Comparison of ENCODE assay signal across 8 cellular contexts in genomic region chr16:20901441-20902112, GRCh38. TPM values are rescaled to one million over a fixed set of nuclear protein-coding genes. Genes with fewer than 3 reads are reported as not detected.
DNase-seq lines count a peak whose midpoint lies in the region; ATAC-seq and TF ChIP-seq lines count a peak whose summit lies in the region.

No MANE protein-coding gene starts in this region.

- H3K79me2 ChIP-seq in neural progenitor cell (ENCODE audit: low read depth), result peaks cover 77% of the 10 kb centered on the region

- DNase-seq in DMS153 treated with DMSO at 0.1 percent for 48 hours (lab: John Stamatoyannopoulos, UW; ENCODE audit: unreplicated experiment), result peak; percentile 34
- DNase-seq in NCI-H748 treated with DMSO at 0.1 percent for 48 hours (lab: John Stamatoyannopoulos, UW), result peak; percentile 2
- DNase-seq in neural progenitor cell (ENCODE audit: low spot score), result peak; percentile 54
- DNase-seq in NCI-H128 (lab: John Stamatoyannopoulos, UW; ENCODE audit: unreplicated experiment), result no peak

- peaks cover 6% of the 10 kb centered on the region for H3F3A ChIP-seq in neural progenitor cell (ENCODE audit: low read depth)

- H3K4me3 ChIP-seq in gastroesophageal sphincter, result peak overlapping the region; percentile 63 to 74
- H3K4me3 ChIP-seq in neural progenitor cell, result peak overlapping the region; percentile 89

- H3K27ac ChIP-seq in gastroesophageal sphincter (peak overlapping the region; percentile 85 to 99 (median 99)), neural progenitor cell (peak overlapping the region; percentile 98)

- peak overlapping the region; percentile 88 for H3K4me3 Mint-ChIP-seq in activated T-helper 17 cell treated with anti-CD3 and anti-CD28 coated beads, Interleukin-2, amount 50 U/mL, for 72 hours
- peak overlapping the region; percentile 92 for H3K4me3 Mint-ChIP-seq in neural progenitor cell

- no peaks in the 10 kb centered on the region for H3K9me3 Mint-ChIP-seq in activated T-helper 17 cell treated with anti-CD3 and anti-CD28 coated beads, Interleukin-2, amount 50 U/mL, for 72 hours
- H3K9me3 Mint-ChIP-seq in neural progenitor cell, result no peaks in the 10 kb centered on the region

- no peak for TF ChIP-seq EP300 in gastroesophageal sphincter (IDR thresholded peaks at IDR 0.05)

- peak overlapping the region; percentile 76 for H3K4me2 ChIP-seq in neural progenitor cell

- peak overlapping the region; percentile 94 for H2AFZ ChIP-seq in neural progenitor cell (replicated peaks)

- peak in 1 of 2 donors; percentile 15 for TF ChIP-seq POLR2A in gastroesophageal sphincter (IDR thresholded peaks at IDR 0.05)

- no peaks in the 10 kb centered on the region for H3K27me3 ChIP-seq in gastroesophageal sphincter
- no peaks in the 10 kb centered on the region for H3K27me3 ChIP-seq in neural progenitor cell

- TF ChIP-seq CTCF in gastroesophageal sphincter (IDR thresholded peaks at IDR 0.05) (no peak), neural progenitor cell (IDR thresholded peaks at IDR 0.05) (no peak)

- peaks cover 54% of the 10 kb centered on the region for H3K36me3 Mint-ChIP-seq in activated T-helper 17 cell treated with anti-CD3 and anti-CD28 coated beads, Interleukin-2, amount 50 U/mL, for 72 hours (ENCODE audit: low read depth)
- no peaks in the 10 kb centered on the region for H3K36me3 Mint-ChIP-seq in neural progenitor cell

- peaks cover 36% of the 10 kb centered on the region for H4K20me1 ChIP-seq in neural progenitor cell (ENCODE audit: low read depth)

- H3K9me3 ChIP-seq in gastroesophageal sphincter (no peaks in the 10 kb centered on the region), neural progenitor cell (ENCODE audit: low read depth) (no peaks in the 10 kb centered on the region)

- H3K27ac Mint-ChIP-seq in activated T-helper 17 cell treated with anti-CD3 and anti-CD28 coated beads, Interleukin-2, amount 50 U/mL, for 72 hours, result peak overlapping the region; percentile 98
- H3K27ac Mint-ChIP-seq in neural progenitor cell, result peak overlapping the region; percentile 100

- peaks cover 0 to 6% of the 10 kb centered on the region in 2 donors for H3K36me3 ChIP-seq in gastroesophageal sphincter
- H3K36me3 ChIP-seq in neural progenitor cell, result no peaks in the 10 kb centered on the region

- ATAC-seq in GM21619 (IDR thresholded peaks at IDR 0.05; ENCODE audit: unreplicated experiment) (peak; percentile 32), gastroesophageal sphincter (no peak), HG03442 (IDR thresholded peaks at IDR 0.05; ENCODE audit: unreplicated experiment) (no peak)
- ATAC-seq in activated T-helper 17 cell treated with anti-CD3 and anti-CD28 coated beads, Interleukin-2, amount 50 U/mL, for 72 hours (replicated peaks), result no peak

- peaks cover 14 to 82% (median 55%) of the 10 kb centered on the region in 3 donors for H3K4me1 ChIP-seq in gastroesophageal sphincter
- peaks cover 36% of the 10 kb centered on the region for H3K4me1 ChIP-seq in neural progenitor cell

- peaks cover 62% of the 10 kb centered on the region for H3K4me1 Mint-ChIP-seq in activated T-helper 17 cell treated with anti-CD3 and anti-CD28 coated beads, Interleukin-2, amount 50 U/mL, for 72 hours
- peaks cover 39% of the 10 kb centered on the region for H3K4me1 Mint-ChIP-seq in neural progenitor cell

- WGBS in gastroesophageal sphincter (ENCODE audit: low coverage in 1 of 2), 2 donors, result 24 to 27% methylated on average over 13 to 25 of the region's 27 CpGs

- no peaks in the 10 kb centered on the region for H3K27me3 Mint-ChIP-seq in activated T-helper 17 cell treated with anti-CD3 and anti-CD28 coated beads, Interleukin-2, amount 50 U/mL, for 72 hours
- peaks cover 2% of the 10 kb centered on the region for H3K27me3 Mint-ChIP-seq in neural progenitor cell (ENCODE audit: insufficient read depth, low read depth)

- H3K9ac ChIP-seq in neural progenitor cell, result peak overlapping the region; percentile 92

RNA-seq across cellular contexts. Expression of gene LYRM1, which starts 1.0 kb away (rescaled TPM):
- total RNA-seq in activated T-helper 17 cell treated with anti-CD3 and anti-CD28 coated beads, Interleukin-2, amount 50 U/mL, for 72 hours, result 10 to 100 TPM; 21.0 to 39.7 TPM
- total RNA-seq in gastroesophageal sphincter, result 10 to 100 TPM; 54.3 to 88.7 (median 58.7) TPM
- 60.5 and 61.8 TPM in 2 replicates for total RNA-seq in neural progenitor cell (ENCODE audit: low replicate concordance)

RNA-seq across cellular contexts. Expression of gene DCUN1D3, which starts 1.4 kb away (rescaled TPM):
- total RNA-seq in activated T-helper 17 cell treated with anti-CD3 and anti-CD28 coated beads, Interleukin-2, amount 50 U/mL, for 72 hours, result 10 to 100 TPM; 14.7 to 25.0 TPM
- total RNA-seq in gastroesophageal sphincter, result 10 to 100 TPM; 28.6 to 35.7 (median 33.5) TPM
- total RNA-seq in neural progenitor cell (ENCODE audit: low replicate concordance), result 15.4 and 18.2 TPM in 2 replicates
